ENCODE assay signal across 8 cellular contexts in the genomic region with DNA sequence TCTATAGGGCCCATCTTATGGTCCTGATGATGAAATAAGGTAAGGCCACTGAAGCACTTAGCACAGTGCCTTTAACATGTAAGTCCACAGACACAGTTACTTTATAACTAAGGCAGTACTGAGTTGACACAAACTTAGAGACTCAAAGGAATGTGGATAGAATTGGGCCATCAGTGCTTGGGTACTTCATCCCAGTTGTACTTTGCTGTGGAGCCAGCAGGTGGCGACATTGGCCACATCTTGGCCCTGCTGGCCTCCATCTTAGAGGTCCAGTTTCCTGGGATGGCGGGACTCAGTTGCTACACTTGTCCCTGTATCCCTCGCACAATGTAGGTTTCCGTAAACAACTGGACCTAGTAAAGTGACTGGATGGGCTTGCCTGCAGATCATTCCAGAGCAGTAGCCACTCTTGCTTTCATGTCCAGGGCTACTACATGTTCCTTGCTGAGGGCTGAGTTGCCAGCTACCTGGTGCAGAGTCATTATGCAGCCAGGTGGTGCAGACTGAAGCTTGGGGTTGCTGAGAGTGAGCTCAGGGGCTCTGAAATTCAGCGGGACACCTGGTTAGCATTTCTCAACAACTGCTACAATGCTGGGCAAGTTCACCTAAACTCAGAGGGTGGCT. TPM values are rescaled to one million over a fixed set of nuclear protein-coding genes. Genes with fewer than 3 reads are reported as not detected.
DNase-seq lines count a peak whose midpoint lies in the region; ATAC-seq and TF ChIP-seq lines count a peak whose summit lies in the region.

No MANE protein-coding gene starts in this region.

- H3K79me2 ChIP-seq in HCT116 (ENCODE audit: insufficient read depth, low read length): peaks cover 100% of the 10 kb centered on the region

- no peak overlapping the region for H2AFZ ChIP-seq in HCT116 (ENCODE audit: low read depth, low read length, poor library complexity, severe bottlenecking)

- POLR2A ChIA-PET in HCT116 (lab: Charles Lee): interaction anchor here (1.6 to 2.4 kb wide), 2 partner anchors 196 to 426 kb away, joined by 6 to 7 read pairs; partner anchors contain the start of gene CDKN2B

- no peak overlapping the region for H3K4me3 ChIP-seq in GM12865 (ENCODE audit: low read depth, low read length)
- no peak overlapping the region for H3K4me3 ChIP-seq in HCT116 (replicated peaks in 1 of 2; ENCODE audit: low read depth in 1 of 2, low read length in 2 of 2)
- H3K4me3 ChIP-seq in cardiac fibroblast (replicated peaks in 1 of 2; ENCODE audit: low read depth in 2 of 2, low read length in 2 of 2): no peak overlapping the region
- no peak overlapping the region for H3K4me3 ChIP-seq in coronary artery

- H3K9me2 ChIP-seq in HCT116 (ENCODE audit: insufficient read depth): no peaks in the 10 kb centered on the region

- CTCF ChIA-PET in HCT116 (lab: Charles Lee): interaction anchor here (0.6 to 3.5 kb wide), 22 partner anchors 11 to 639 kb away, joined by 3 to 41 read pairs (median 5); partner anchors contain the start of genes CDKN2B and MTAP

- RAD21 ChIA-PET in HCT116 (lab: Charles Lee; ENCODE audit: low non-redundant PET in 1 of 2, low total read pairs in 2 of 2, uncharacterized antibody in 2 of 2, unreplicated experiment in 2 of 2): interaction anchor here (0.6 to 2.0 kb wide), 5 partner anchors 10 to 426 kb away, joined by 3 to 6 read pairs (median 5); partner anchors contain the start of gene CDKN2B (in 1 of the 2)

- BruUV-seq in HCT116 (replicated peaks; lab: Mats Ljungman, UMichigan): no TSS peak

- TF ChIP-seq CTCF in GM12865 (IDR thresholded peaks at IDR 0.05; ENCODE audit: insufficient read depth, low read depth, low read length, missing control alignments): peak; percentile 87
- TF ChIP-seq CTCF in HCT116 (IDR thresholded peaks at IDR 0.05 in 2 of 3, conservative IDR thresholded peaks at IDR 0.05 in 1 of 3; ENCODE audit: borderline replicate concordance in 1 of 3, insufficient read depth in 1 of 3, low read depth in 2 of 3, low read length in 2 of 3): peak; percentile 64 to 93 (median 87); a peak in 5 of 6 replicates
- TF ChIP-seq CTCF in VCaP (conservative IDR thresholded peaks at IDR 0.05): peak; percentile 80
- peak; percentile 82 for TF ChIP-seq CTCF in cardiac fibroblast (IDR thresholded peaks at IDR 0.05; ENCODE audit: low read depth, low read length)
- TF ChIP-seq CTCF in coronary artery (IDR thresholded peaks at IDR 0.05): no peak

- no peak overlapping the region for H3K9ac ChIP-seq in HCT116 (ENCODE audit: low read length)

- peak; percentile 88 for TF ChIP-seq RAD21 in HCT116 (IDR thresholded peaks at IDR 0.05; ENCODE audit: low read depth)

- no peaks in the 10 kb centered on the region for H3K9me3 ChIP-seq in HCT116 (ENCODE audit: control insufficient read depth in 1 of 2, insufficient read depth in 1 of 2, low read depth in 1 of 2, low read length in 2 of 2)

- H3K27me3 ChIP-seq in HCT116 (ENCODE audit: insufficient read depth, low read length) (no peaks in the 10 kb centered on the region), layer of hippocampus (ENCODE audit: control insufficient read depth, insufficient read depth, low read length) (no peaks in the 10 kb centered on the region)

- H3K27ac ChIP-seq in HCT116 (ENCODE audit: low read depth, low read length) (peak overlapping the region; percentile 27), VCaP (peak overlapping the region; percentile 18; the same call in 1 of the 2 replicates), layer of hippocampus (ENCODE audit: low read depth, low read length) (peak overlapping the region; percentile 40), coronary artery (no peak overlapping the region)

- H3K4me1 ChIP-seq in HCT116 (ENCODE audit: control insufficient read depth in 1 of 2, insufficient read depth in 2 of 2, low read length in 2 of 2): peaks cover 5 to 39% of the 10 kb centered on the region in 2 experiments; a peak in 3 of 4 replicates

- H4K20me1 ChIP-seq in HCT116 (ENCODE audit: insufficient read depth): peaks cover 34% of the 10 kb centered on the region

- DNase-seq in GM12865 (ENCODE audit: low read depth): peak; percentile 72
- DNase-seq in HCT116 (ENCODE audit: low read depth, low spot score): no peak
- DNase-seq in NCI-H1105 treated with DMSO at 0.1 percent for 48 hours (lab: John Stamatoyannopoulos, UW): peak; percentile 55
- peak; percentile 80 to 84 for DNase-seq in cardiac fibroblast (ENCODE audit: low read depth in 2 of 2)
- DNase-seq in stimulated activated CD4-positive, alpha-beta T cell treated with anti-CD3 and anti-CD28 coated beads, Interleukin-4, amount 100 ng/mL, for 1 hour: peak; percentile 67
- DNase-seq in coronary artery (ENCODE audit: low spot score): no peak

- peak; percentile 77 for ATAC-seq in HCT116

- TF ChIP-seq POLR2A in HCT116 (IDR thresholded peaks at IDR 0.05; ENCODE audit: borderline replicate concordance, extremely low read depth, insufficient read depth, insufficient read length): no peak

- no peak overlapping the region for H3K4me2 ChIP-seq in HCT116 (ENCODE audit: low read length)

- peaks cover 68 to 88% of the 10 kb centered on the region in 2 experiments for H3K36me3 ChIP-seq in HCT116 (ENCODE audit: control insufficient read depth in 1 of 2, insufficient read depth in 2 of 2, low read length in 2 of 2)

- intact Hi-C loops in HCT116 (cut with micrococcal nuclease): loop anchor here (1.0 to 5.0 kb wide), 6 partner anchors 196 to 639 kb away; partner anchors contain the start of gene CDKN2B

TF ChIP-seq in HCT116, 20 proteins besides CTCF, POLR2A, EP300 and RAD21:
- TF ChIP-seq ELF1 (IDR thresholded peaks at IDR 0.05; ENCODE audit: borderline replicate concordance, low read depth): no peak
- no peak; the same call in 1 of the 2 replicates for TF ChIP-seq POLR2AphosphoS5 (IDR thresholded peaks at IDR 0.05; ENCODE audit: low read depth, low read length)
- no peak for TF ChIP-seq ZNF274 (IDR thresholded peaks at IDR 0.05; ENCODE audit: low read depth, low read length)
- peak; percentile 85 for TF ChIP-seq YY1 (IDR thresholded peaks at IDR 0.05; ENCODE audit: extremely low read depth, insufficient replicate concordance, low read depth, low read length)
- TF ChIP-seq, protein P1, sequence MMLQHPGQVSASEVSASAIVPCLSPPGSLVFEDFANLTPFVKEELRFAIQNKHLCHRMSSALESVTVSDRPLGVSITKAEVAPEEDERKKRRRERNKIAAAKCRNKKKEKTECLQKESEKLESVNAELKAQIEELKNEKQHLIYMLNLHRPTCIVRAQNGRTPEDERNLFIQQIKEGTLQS (IDR thresholded peaks at IDR 0.05): no peak

RNA-seq across cellular contexts. Expression of gene MTAP, which starts 10.6 kb away (rescaled TPM):
- 326 TPM for total RNA-seq in HCT116 (2021; ENCODE audit: unreplicated experiment)
- polyA plus RNA-seq in HCT116 (2012): 76.1 and 98.0 TPM in 2 replicates

Comparison
In these comparisons a context has a peak if more than half of its experiments do, and no peak if none do; other contexts are left out.
1. DNase-seq: peak in GM12865 (single experiment), NCI-H1105 treated with DMSO at 0.1 percent for 48 hours (single experiment), cardiac fibroblast (2 of 2) and stimulated activated CD4-positive, alpha-beta T cell treated with anti-CD3 and anti-CD28 coated beads, Interleukin-4, amount 100 ng/mL, for 1 hour (single experiment); none in HCT116 (single experiment) and coronary artery (single experiment).
2. H3K27ac ChIP-seq: peak in HCT116 (single experiment), VCaP (single experiment) and layer of hippocampus (single experiment); none in coronary artery (0 of 2).